Comparison of ENCODE assay signal across 17 cellular contexts in genomic region chr21:34705032-34705431, GRCh38. TPM values are rescaled to one million over a fixed set of nuclear protein-coding genes. Genes with fewer than 3 reads are reported as not detected.
DNase-seq lines count a peak whose midpoint lies in the region; ATAC-seq and TF ChIP-seq lines count a peak whose summit lies in the region.
"Had no signal": no experiment of that assay in that cellular context is flagged by ENCODE, and none has a peak within 500 bp of the region (broad histone marks: within the 10 kb centered on the region; RNA-seq: fewer than 3 reads in every experiment).

No MANE protein-coding gene starts in this region.

- H3K9ac ChIP-seq in mesenchymal stem cell (ENCODE audit: low read length): peak overlapping the region; percentile 85
- H3K9ac ChIP-seq in subcutaneous abdominal adipose tissue (ENCODE audit: low read length in 5 of 5): peak overlapping the region in 2 of 5 donors; percentile 29 to 74

- peak overlapping the region in 1 of 2 experiments; percentile 42 for H3K4me3 ChIP-seq in mesenchymal stem cell (ENCODE audit: insufficient read depth in 1 of 2, low read depth in 1 of 2, low read length in 2 of 2)
- peak overlapping the region in 1 of 5 donors; percentile 24 for H3K4me3 ChIP-seq in subcutaneous abdominal adipose tissue (ENCODE audit: low read depth in 1 of 5, low read length in 5 of 5)

- H4K91ac ChIP-seq in mesenchymal stem cell (ENCODE audit: low read length): no peak overlapping the region

- no peaks in the 10 kb centered on the region for H3K36me3 Mint-ChIP-seq in natural killer cell

- H3K27ac Mint-ChIP-seq in natural killer cell: no peak overlapping the region

- no peak overlapping the region for H2BK120ac ChIP-seq in mesenchymal stem cell (ENCODE audit: low read depth, low read length)

- intact Hi-C loops in natural killer cell (cut with micrococcal nuclease): no loop called here

- no peak overlapping the region for H3K18ac ChIP-seq in mesenchymal stem cell (ENCODE audit: low read depth in 1 of 2, low read length in 2 of 2)

- CTCF ChIA-PET in RWPE1 (lab: Yijun Ruan, JAX) (interaction anchor here (0.6 kb wide), 1 partner anchor 141 kb away, joined by 5 read pairs; no protein-coding TSS in a partner anchor), GM10248 (lab: Yijun Ruan, JAX) (interaction anchor here (1.5 to 4.5 kb wide), 2 partner anchors 10 to 1332 kb away, joined by 3 to 29 read pairs; no protein-coding TSS in a partner anchor)

- 88% methylated on average over 10 of the region's 10 CpGs for WGBS in mesenchymal stem cell

- peak; percentile 36 for DNase-seq in RWPE1 (ENCODE audit: low spot score)
- DNase-seq in epithelial cell of prostate (ENCODE audit: low read depth, low spot score): no peak
- no peak for DNase-seq in mesenchymal stem cell
- DNase-seq in GM10248 (ENCODE audit: extremely low spot score): no peak
- no peak for DNase-seq in NCI-H82 treated with DMSO at 0.1 percent for 48 hours (lab: John Stamatoyannopoulos, UW; ENCODE audit: unreplicated experiment)
- no peak for DNase-seq in natural killer cell
- DNase-seq: DMS153, EL, H7, Karpas-422, NCI-H1417, NCI-H2029, NCI-H510A treated with DMSO at 0.1 percent for 48 hours had no signal

- H3K36me3 ChIP-seq in mesenchymal stem cell (ENCODE audit: control insufficient read depth in 1 of 2, insufficient read depth in 2 of 2, low read depth in 1 of 2, low read length in 2 of 2) (no peaks in the 10 kb centered on the region), subcutaneous abdominal adipose tissue (ENCODE audit: control insufficient read depth in 5 of 5, insufficient read depth in 5 of 5, low read length in 5 of 5) (no peaks in the 10 kb centered on the region)

- POLR2A ChIA-PET in RWPE1 (lab: Yijun Ruan, JAX; ENCODE audit: low non-redundant PET) (no interaction called here), GM10248 (lab: Yijun Ruan, JAX) (no interaction called here)

- H3K9me3 ChIP-seq in mesenchymal stem cell (ENCODE audit: control insufficient read depth, low read length) (no peaks in the 10 kb centered on the region), subcutaneous abdominal adipose tissue (ENCODE audit: control insufficient read depth in 5 of 5, low read length in 5 of 5) (no peaks in the 10 kb centered on the region)

- no peak overlapping the region for H4K8ac ChIP-seq in mesenchymal stem cell (ENCODE audit: low read length)

- H3K4me2 ChIP-seq in mesenchymal stem cell (ENCODE audit: low read length, poor library complexity, severe bottlenecking): no peak overlapping the region

- no peak overlapping the region for H2BK5ac ChIP-seq in mesenchymal stem cell (ENCODE audit: low read depth, low read length, poor library complexity, severe bottlenecking)

- H3K4me1 Mint-ChIP-seq in natural killer cell: peaks cover 5 to 6% of the 10 kb centered on the region in 2 donors

- H2AFZ ChIP-seq in mesenchymal stem cell (ENCODE audit: low read depth, low read length): no peak overlapping the region

- no peak for ATAC-seq in natural killer cell
- no peak for ATAC-seq in GM18520 (IDR thresholded peaks at IDR 0.05; ENCODE audit: unreplicated experiment)
- ATAC-seq: HepG2 had no signal

- H3K27ac ChIP-seq in RWPE1 (peak overlapping the region; percentile 85), epithelial cell of prostate (peak overlapping the region; percentile 20), mesenchymal stem cell (ENCODE audit: low read length, poor library complexity, severe bottlenecking) (no peak overlapping the region), subcutaneous abdominal adipose tissue (ENCODE audit: low read depth, low read length) (peak overlapping the region; percentile 78)
- H3K27ac ChIP-seq: C4-2B had no signal

- no peaks in the 10 kb centered on the region for H3K9me3 Mint-ChIP-seq in natural killer cell

- H3K4me1 ChIP-seq in mesenchymal stem cell (ENCODE audit: control insufficient read depth, insufficient read depth, low read depth, low read length) (peaks cover 2% of the 10 kb centered on the region), subcutaneous abdominal adipose tissue (ENCODE audit: control insufficient read depth in 5 of 5, insufficient read depth in 5 of 5, low read length in 5 of 5) (peaks cover 7 to 35% (median 31%) of the 10 kb centered on the region in 5 donors)

- no peak overlapping the region for H3K4me3 Mint-ChIP-seq in natural killer cell

- no peak overlapping the region for H3K23ac ChIP-seq in mesenchymal stem cell (ENCODE audit: low read length in 2 of 2)

- no peak overlapping the region for H2BK15ac ChIP-seq in mesenchymal stem cell (ENCODE audit: low read depth, poor library complexity, severe bottlenecking)

- peaks cover 0 to 21% of the 10 kb centered on the region in 2 donors for H3K27me3 Mint-ChIP-seq in natural killer cell (ENCODE audit: low read depth in 2 of 2)

- H3K27me3 ChIP-seq in mesenchymal stem cell (ENCODE audit: control insufficient read depth in 1 of 2, insufficient read depth in 1 of 2, low read length in 2 of 2): peaks cover 0 to 50% of the 10 kb centered on the region in 2 experiments
- peaks cover 0 to 4% (median 0%) of the 10 kb centered on the region in 5 donors for H3K27me3 ChIP-seq in subcutaneous abdominal adipose tissue (ENCODE audit: control insufficient read depth in 5 of 5, insufficient read depth in 4 of 5, low read length in 5 of 5)

- no peak overlapping the region for H3K4ac ChIP-seq in mesenchymal stem cell (ENCODE audit: low read depth in 1 of 2, low read length in 2 of 2)

- H3K14ac ChIP-seq in mesenchymal stem cell (ENCODE audit: low read length in 2 of 2): no peak overlapping the region

- TF ChIP-seq CTCF in RWPE1 (conservative IDR thresholded peaks at IDR 0.05; ENCODE audit: low read depth) (no peak), GM10248 (IDR thresholded peaks at IDR 0.05; ENCODE audit: control extremely low read depth, extremely low read depth, low read depth, missing control alignments) (no peak), natural killer cell (IDR thresholded peaks at IDR 0.05) (no peak)

- H2AK5ac ChIP-seq in mesenchymal stem cell (ENCODE audit: low read length, severe bottlenecking): no peak overlapping the region

- no peaks in the 10 kb centered on the region for H3K79me1 ChIP-seq in mesenchymal stem cell (replicated peaks; ENCODE audit: low read length, poor library complexity, severe bottlenecking)

- no peak overlapping the region for H2BK12ac ChIP-seq in mesenchymal stem cell (ENCODE audit: low read length in 2 of 2)

RNA-seq across cellular contexts. Expression of gene CLIC6, which starts 36.2 kb away (rescaled TPM):
- polyA plus RNA-seq in mesenchymal stem cell (2013, experiment 1 of 2): not detected
- not detected for polyA plus RNA-seq in mesenchymal stem cell (2013, experiment 2 of 2)
- not detected for total RNA-seq in natural killer cell
- total RNA-seq: HepG2 had no signal
- polyA plus RNA-seq: HepG2 had no signal
